ENCODE assay signal across 1 cellular context in the genomic region with DNA sequence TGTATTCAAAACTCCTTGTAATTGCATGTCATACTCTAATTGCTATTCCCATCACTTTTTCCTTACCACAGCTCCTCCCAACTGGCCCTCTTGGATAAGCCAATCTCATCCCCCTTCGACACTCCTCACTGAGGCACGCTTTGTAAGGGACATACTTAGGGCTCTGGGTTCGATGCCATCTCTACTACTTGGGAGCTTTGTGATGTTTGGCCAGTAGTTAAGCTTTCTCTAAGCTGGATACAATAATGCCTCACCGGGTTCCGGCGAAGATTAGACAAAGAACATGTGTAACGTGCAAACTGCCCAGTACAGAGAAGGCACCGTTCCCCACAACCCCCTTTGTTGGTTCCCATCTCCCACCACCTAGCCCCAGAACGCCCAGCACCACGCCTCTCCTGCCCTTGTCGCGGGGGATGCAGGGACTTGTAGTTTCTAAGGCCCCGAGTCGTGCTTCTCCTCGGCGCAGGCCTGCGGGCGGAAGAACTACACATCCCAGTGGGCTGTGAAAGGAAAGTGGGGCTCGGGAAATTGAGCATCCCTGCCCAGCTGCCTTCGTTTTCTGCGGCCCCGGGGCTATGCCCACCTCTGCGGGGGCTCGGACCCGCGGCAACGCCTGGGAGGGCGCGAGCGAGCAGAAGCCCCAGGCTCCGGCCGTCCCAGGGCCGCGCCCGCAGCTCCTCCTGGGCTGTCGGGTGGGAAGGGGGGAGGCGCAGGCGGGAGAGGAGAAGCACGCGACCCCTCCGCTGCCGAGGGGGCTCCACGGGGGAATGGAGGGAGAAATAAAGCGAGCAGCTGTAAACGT.
TF ChIP-seq lines count a peak whose summit lies in the region.

No MANE protein-coding gene starts in this region.

TF ChIP-seq in K562, 482 proteins besides CTCF, POLR2A, EP300 and RAD21 (continued from another document and continues in another):
- TF ChIP-seq, protein P1, sequence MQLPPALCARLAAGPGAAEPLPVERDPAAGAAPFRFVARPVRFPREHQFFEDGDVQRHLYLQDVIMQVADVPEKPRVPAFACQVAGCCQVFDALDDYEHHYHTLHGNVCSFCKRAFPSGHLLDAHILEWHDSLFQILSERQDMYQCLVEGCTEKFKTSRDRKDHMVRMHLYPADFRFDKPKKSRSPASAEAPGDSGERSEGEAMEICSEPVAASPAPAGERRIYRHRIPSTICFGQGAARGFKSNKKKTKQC (CRISPR knock-in tag; IDR thresholded peaks at IDR 0.05): no peak
- TF ChIP-seq RFX5 (IDR thresholded peaks at IDR 0.05; ENCODE audit: low read depth, low read length): no peak
- no peak for TF ChIP-seq NFATC3 (IDR thresholded peaks at IDR 0.05)
- TF ChIP-seq TCFL5 (CRISPR knock-in tag; conservative IDR thresholded peaks at IDR 0.05): no peak
- TF ChIP-seq CREBBP (IDR thresholded peaks at IDR 0.05; ENCODE audit: low read depth, low read length): no peak
- TF ChIP-seq GTF2E2 (tag; IDR thresholded peaks at IDR 0.05): no peak
- TF ChIP-seq MTA2 (IDR thresholded peaks at IDR 0.05; ENCODE audit: low read depth): no peak
- TF ChIP-seq ELF2 (CRISPR knock-in tag; IDR thresholded peaks at IDR 0.05): no peak
- TF ChIP-seq, protein P2, sequence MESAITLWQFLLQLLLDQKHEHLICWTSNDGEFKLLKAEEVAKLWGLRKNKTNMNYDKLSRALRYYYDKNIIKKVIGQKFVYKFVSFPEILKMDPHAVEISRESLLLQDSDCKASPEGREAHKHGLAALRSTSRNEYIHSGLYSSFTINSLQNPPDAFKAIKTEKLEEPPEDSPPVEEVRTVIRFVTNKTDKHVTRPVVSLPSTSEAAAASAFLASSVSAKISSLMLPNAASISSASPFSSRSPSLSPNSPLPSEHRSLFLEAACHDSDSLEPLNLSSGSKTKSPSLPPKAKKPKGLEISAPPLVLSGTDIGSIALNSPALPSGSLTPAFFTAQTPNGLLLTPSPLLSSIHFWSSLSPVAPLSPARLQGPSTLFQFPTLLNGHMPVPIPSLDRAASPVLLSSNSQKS (CRISPR knock-in tag; IDR thresholded peaks at IDR 0.05): no peak
- no peak for TF ChIP-seq CBX8 (IDR thresholded peaks at IDR 0.05; ENCODE audit: borderline replicate concordance, extremely low read depth, low read depth, low read length, poor library complexity, severe bottlenecking)
- no peak for TF ChIP-seq TAF9B (IDR thresholded peaks at IDR 0.05; ENCODE audit: partially characterized antibody)
- TF ChIP-seq, protein P3, sequence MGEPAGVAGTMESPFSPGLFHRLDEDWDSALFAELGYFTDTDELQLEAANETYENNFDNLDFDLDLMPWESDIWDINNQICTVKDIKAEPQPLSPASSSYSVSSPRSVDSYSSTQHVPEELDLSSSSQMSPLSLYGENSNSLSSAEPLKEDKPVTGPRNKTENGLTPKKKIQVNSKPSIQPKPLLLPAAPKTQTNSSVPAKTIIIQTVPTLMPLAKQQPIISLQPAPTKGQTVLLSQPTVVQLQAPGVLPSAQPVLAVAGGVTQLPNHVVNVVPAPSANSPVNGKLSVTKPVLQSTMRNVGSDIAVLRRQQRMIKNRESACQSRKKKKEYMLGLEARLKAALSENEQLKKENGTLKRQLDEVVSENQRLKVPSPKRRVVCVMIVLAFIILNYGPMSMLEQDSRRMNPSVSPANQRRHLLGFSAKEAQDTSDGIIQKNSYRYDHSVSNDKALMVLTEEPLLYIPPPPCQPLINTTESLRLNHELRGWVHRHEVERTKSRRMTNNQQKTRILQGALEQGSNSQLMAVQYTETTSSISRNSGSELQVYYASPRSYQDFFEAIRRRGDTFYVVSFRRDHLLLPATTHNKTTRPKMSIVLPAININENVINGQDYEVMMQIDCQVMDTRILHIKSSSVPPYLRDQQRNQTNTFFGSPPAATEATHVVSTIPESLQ (CRISPR knock-in tag; IDR thresholded peaks at IDR 0.05): no peak
- TF ChIP-seq, protein P4, sequence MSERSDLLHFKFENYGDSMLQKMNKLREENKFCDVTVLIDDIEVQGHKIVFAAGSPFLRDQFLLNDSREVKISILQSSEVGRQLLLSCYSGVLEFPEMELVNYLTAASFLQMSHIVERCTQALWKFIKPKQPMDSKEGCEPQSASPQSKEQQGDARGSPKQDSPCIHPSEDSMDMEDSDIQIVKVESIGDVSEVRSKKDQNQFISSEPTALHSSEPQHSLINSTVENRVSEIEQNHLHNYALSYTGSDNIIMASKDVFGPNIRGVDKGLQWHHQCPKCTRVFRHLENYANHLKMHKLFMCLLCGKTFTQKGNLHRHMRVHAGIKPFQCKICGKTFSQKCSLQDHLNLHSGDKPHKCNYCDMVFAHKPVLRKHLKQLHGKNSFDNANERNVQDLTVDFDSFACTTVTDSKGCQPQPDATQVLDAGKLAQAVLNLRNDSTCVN (CRISPR knock-in tag; IDR thresholded peaks at IDR 0.05): no peak
- TF ChIP-seq, protein P5, sequence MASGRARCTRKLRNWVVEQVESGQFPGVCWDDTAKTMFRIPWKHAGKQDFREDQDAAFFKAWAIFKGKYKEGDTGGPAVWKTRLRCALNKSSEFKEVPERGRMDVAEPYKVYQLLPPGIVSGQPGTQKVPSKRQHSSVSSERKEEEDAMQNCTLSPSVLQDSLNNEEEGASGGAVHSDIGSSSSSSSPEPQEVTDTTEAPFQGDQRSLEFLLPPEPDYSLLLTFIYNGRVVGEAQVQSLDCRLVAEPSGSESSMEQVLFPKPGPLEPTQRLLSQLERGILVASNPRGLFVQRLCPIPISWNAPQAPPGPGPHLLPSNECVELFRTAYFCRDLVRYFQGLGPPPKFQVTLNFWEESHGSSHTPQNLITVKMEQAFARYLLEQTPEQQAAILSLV (tag; IDR thresholded peaks at IDR 0.05): no peak
- no peak for TF ChIP-seq U2AF1 (optimal IDR thresholded peaks at IDR 0.05; ENCODE audit: low read depth, low read length)
- peak; percentile 77 for TF ChIP-seq FOXJ2 (tag; IDR thresholded peaks at IDR 0.05)
- no peak for TF ChIP-seq SMARCA5 (IDR thresholded peaks at IDR 0.05)
- peak in 1 of 2 experiments; percentile 67; a peak in 2 of 4 replicates for TF ChIP-seq HDAC1 (IDR thresholded peaks at IDR 0.05)
- TF ChIP-seq, protein P6, sequence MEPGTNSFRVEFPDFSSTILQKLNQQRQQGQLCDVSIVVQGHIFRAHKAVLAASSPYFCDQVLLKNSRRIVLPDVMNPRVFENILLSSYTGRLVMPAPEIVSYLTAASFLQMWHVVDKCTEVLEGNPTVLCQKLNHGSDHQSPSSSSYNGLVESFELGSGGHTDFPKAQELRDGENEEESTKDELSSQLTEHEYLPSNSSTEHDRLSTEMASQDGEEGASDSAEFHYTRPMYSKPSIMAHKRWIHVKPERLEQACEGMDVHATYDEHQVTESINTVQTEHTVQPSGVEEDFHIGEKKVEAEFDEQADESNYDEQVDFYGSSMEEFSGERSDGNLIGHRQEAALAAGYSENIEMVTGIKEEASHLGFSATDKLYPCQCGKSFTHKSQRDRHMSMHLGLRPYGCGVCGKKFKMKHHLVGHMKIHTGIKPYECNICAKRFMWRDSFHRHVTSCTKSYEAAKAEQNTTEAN (CRISPR knock-in tag; IDR thresholded peaks at IDR 0.05): no peak; the same call in 1 of the 2 replicates
- TF ChIP-seq IFI16 (CRISPR knock-in tag; IDR thresholded peaks at IDR 0.05): no peak
- TF ChIP-seq POLR2H (tag; IDR thresholded peaks at IDR 0.05; ENCODE audit: low read depth): no peak
- TF ChIP-seq FOXP1 (CRISPR knock-in tag; IDR thresholded peaks at IDR 0.05): no peak
- TF ChIP-seq, protein P7, sequence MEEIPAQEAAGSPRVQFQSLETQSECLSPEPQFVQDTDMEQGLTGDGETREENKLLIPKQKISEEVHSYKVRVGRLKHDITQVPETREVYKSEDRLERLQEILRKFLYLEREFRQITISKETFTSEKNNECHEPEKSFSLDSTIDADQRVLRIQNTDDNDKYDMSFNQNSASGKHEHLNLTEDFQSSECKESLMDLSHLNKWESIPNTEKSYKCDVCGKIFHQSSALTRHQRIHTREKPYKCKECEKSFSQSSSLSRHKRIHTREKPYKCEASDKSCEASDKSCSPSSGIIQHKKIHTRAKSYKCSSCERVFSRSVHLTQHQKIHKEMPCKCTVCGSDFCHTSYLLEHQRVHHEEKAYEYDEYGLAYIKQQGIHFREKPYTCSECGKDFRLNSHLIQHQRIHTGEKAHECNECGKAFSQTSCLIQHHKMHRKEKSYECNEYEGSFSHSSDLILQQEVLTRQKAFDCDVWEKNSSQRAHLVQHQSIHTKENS (CRISPR knock-in tag; IDR thresholded peaks at IDR 0.05): no peak
- TF ChIP-seq CHD1 (IDR thresholded peaks at IDR 0.05; ENCODE audit: low read length): no peak
- no peak for TF ChIP-seq SRSF1 (IDR thresholded peaks at IDR 0.05; ENCODE audit: low read depth, low read length)
- TF ChIP-seq KLF13 (tag; IDR thresholded peaks at IDR 0.05; ENCODE audit: borderline replicate concordance, low read depth): peak; percentile 84; the same call in 1 of the 2 replicates
- no peak for TF ChIP-seq RUNX1 (IDR thresholded peaks at IDR 0.05; ENCODE audit: low read depth)
- TF ChIP-seq TBL1XR1 (IDR thresholded peaks at IDR 0.05; ENCODE audit: low read length in 2 of 2): no peak
- TF ChIP-seq ZNF57 (CRISPR knock-in tag; IDR thresholded peaks at IDR 0.05): no peak
- no peak for TF ChIP-seq TFAM (CRISPR knock-in tag; conservative IDR thresholded peaks at IDR 0.05)
- no peak for TF ChIP-seq ZNF583 (CRISPR knock-in tag; IDR thresholded peaks at IDR 0.05)
- no peak for TF ChIP-seq PTBP1 (IDR thresholded peaks at IDR 0.05; ENCODE audit: low read depth, low read length)
- TF ChIP-seq ASH1L (IDR thresholded peaks at IDR 0.05; ENCODE audit: borderline replicate concordance, low read depth, partially characterized antibody): no peak
- TF ChIP-seq, protein P8, sequence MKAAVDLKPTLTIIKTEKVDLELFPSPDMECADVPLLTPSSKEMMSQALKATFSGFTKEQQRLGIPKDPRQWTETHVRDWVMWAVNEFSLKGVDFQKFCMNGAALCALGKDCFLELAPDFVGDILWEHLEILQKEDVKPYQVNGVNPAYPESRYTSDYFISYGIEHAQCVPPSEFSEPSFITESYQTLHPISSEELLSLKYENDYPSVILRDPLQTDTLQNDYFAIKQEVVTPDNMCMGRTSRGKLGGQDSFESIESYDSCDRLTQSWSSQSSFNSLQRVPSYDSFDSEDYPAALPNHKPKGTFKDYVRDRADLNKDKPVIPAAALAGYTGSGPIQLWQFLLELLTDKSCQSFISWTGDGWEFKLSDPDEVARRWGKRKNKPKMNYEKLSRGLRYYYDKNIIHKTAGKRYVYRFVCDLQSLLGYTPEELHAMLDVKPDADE (conservative IDR thresholded peaks at IDR 0.05; ENCODE audit: control insufficient read depth, low read depth, low read length): peak; percentile 97
- no peak for TF ChIP-seq CHD4 (IDR thresholded peaks at IDR 0.05; ENCODE audit: insufficient read depth, insufficient replicate concordance, low read depth, low read length, poor library complexity, severe bottlenecking)
- TF ChIP-seq EZH2 (IDR thresholded peaks at IDR 0.05; ENCODE audit: borderline replicate concordance, low read depth, low read length): no peak
- TF ChIP-seq, protein P9, sequence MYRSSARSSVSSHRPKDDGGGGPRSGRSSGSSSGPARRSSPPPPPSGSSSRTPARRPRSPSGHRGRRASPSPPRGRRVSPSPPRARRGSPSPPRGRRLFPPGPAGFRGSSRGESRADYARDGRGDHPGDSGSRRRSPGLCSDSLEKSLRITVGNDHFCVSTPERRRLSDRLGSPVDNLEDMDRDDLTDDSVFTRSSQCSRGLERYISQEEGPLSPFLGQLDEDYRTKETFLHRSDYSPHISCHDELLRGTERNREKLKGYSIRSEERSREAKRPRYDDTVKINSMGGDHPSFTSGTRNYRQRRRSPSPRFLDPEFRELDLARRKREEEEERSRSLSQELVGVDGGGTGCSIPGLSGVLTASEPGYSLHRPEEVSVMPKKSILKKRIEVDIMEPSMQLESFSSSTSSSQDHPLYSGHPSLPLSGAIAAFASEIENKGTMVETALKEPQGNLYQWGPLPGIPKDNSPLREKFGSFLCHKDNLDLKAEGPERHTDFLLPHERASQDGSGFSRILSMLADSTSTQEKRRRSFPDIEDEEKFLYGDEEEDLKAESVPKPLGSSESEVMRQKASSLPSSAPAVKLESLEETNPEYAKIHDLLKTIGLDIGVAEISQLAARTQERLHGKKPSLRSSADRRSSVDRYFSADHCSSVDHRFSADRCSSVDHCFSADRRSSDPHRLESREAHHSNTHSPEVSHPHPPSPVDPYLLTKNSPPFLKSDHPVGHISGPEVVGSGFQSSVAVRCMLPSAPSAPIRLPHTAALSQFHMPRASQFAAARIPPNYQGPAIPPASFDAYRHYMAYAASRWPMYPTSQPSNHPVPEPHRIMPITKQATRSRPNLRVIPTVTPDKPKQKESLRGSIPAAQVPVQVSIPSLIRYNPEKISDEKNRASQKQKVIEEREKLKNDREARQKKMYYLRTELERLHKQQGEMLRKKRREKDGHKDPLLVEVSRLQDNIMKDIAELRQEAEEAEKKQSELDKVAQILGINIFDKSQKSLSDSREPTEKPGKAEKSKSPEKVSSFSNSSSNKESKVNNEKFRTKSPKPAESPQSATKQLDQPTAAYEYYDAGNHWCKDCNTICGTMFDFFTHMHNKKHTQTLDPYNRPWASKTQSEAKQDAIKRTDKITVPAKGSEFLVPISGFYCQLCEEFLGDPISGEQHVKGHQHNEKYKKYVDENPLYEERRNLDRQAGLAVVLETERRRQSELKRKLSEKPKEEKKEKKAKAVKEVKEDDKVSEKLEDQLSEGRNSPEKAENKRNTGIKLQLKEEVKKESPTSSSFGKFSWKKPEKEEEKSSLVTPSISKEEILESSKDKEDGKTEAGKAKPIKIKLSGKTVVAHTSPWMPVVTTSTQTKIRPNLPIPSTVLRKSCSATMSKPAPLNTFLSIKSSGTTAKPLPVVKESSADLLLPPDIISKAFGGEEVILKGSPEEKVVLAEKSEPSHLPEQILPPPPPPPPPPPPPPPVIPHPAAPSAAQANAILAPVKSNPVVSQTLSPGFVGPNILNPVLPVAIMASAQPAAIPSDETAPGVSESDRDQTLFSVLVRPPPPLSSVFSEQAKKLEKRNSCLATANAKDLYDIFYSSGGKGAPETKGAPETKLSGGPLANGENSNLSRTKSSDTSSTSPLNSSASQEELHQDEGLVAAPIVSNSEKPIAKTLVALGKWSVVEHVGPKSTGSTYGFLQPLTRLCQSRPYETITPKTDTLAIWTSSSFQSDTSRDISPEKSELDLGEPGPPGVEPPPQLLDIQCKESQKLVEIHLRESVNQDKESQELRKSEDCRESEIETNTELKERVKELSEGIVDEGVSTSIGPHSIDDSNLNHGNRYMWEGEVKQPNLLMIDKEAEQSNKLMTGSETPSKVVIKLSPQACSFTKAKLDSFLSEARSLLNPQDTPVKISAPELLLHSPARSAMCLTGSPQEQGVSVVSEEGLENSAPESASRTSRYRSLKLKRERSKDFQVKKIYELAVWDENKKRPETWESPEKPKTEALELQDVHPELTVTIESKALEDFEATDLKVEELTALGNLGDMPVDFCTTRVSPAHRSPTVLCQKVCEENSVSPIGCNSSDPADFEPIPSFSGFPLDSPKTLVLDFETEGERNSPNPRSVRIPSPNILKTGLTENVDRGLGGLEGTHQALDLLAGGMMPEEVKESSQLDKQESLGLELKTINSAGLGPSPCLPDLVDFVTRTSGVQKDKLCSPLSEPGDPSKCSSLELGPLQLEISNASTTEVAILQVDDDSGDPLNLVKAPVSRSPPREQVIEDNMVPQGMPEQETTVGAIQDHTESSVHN (IDR thresholded peaks at IDR 0.05; ENCODE audit: borderline replicate concordance in 1 of 2, low read depth in 1 of 2): no peak
- TF ChIP-seq, protein P10, sequence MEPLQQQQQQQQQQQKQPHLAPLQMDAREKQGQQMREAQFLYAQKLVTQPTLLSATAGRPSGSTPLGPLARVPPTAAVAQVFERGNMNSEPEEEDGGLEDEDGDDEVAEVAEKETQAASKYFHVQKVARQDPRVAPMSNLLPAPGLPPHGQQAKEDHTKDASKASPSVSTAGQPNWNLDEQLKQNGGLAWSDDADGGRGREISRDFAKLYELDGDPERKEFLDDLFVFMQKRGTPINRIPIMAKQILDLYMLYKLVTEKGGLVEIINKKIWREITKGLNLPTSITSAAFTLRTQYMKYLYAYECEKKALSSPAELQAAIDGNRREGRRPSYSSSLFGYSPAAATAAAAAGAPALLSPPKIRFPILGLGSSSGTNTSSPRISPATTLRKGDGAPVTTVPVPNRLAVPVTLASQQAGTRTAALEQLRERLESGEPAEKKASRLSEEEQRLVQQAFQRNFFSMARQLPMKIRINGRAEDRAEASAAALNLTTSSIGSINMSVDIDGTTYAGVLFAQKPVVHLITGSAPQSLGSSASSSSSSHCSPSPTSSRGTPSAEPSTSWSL (CRISPR knock-in tag; IDR thresholded peaks at IDR 0.05; ENCODE audit: borderline replicate concordance): no peak
